8 cellular contexts compared by ENCODE assay signal in the genomic region with DNA sequence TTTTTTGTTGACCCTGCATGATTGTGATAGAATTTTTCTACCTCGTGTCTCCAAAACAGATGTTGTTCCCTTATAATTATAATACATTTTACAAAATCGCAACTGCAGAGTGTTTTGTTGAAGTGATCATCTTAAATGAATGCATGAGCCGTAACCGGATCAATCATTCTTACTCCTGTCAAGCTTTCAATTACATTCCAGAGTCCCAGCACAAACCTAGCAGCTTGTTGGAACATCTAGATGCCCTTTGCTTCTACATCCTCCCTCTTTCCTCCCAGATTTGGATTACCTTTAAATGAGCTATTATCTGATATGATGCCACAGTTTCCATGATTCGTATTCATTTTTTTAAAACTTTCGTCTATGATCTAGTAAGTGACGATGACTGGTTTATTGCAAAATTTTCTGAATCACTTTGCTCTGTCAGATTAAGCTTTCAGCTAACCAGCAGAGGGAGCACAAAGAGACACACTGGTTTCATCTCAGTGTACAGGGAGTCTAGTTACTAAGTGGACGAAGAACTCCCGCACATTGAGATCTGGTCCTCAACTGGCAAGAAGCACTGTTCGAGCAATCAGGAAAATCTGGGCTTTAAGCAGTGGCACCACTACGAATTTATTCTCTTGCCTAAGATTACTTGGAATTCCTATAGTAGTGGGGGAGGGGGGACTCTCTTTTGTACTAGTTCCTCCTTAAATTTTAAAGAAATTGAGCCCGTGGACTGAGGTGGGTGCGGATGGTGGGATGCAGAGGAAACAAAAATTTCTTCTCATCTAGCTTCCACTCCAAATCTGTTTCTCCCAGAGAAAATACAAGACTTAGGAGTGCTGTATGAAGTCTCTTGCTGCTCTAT. TPM values are rescaled to one million over a fixed set of nuclear protein-coding genes. Genes with fewer than 3 reads are reported as not detected.
DNase-seq lines count a peak whose midpoint lies in the region; ATAC-seq and TF ChIP-seq lines count a peak whose summit lies in the region.

No MANE protein-coding gene starts in this region.

- peaks cover 15% of the 10 kb centered on the region for H3K4me1 Mint-ChIP-seq in CD14-positive monocyte

- no peaks in the 10 kb centered on the region for H3K27me3 Mint-ChIP-seq in CD14-positive monocyte (ENCODE audit: low read depth in 3 of 3)

- H3K9me3 Mint-ChIP-seq in CD14-positive monocyte: no peaks in the 10 kb centered on the region

- no peak overlapping the region for H3K27ac ChIP-seq in WERI-Rb-1

- H3K36me3 ChIP-seq in WERI-Rb-1: no peaks in the 10 kb centered on the region

- peaks cover 2% of the 10 kb centered on the region for H3K9me3 ChIP-seq in WERI-Rb-1 (ENCODE audit: severe bottlenecking)

- H3K27me3 ChIP-seq in WERI-Rb-1 (ENCODE audit: insufficient read depth, low read depth, severe bottlenecking): no peaks in the 10 kb centered on the region

- intact Hi-C loops in CD14-positive monocyte (cut with micrococcal nuclease): loop anchor here (5.0 kb wide), 1 partner anchor 176 kb away; no protein-coding TSS in a partner anchor

- DNase-seq in CD14-positive monocyte (ENCODE audit: low spot score): peak; percentile 49
- peak; percentile 13 for DNase-seq in NCI-H2196 treated with DMSO at 0.1 percent for 48 hours (lab: John Stamatoyannopoulos, UW; ENCODE audit: unreplicated experiment)
- DNase-seq in WERI-Rb-1: peak; percentile 53
- peak; percentile 91 for DNase-seq in fibroblast of pulmonary artery (ENCODE audit: low read depth)
- peak; percentile 60 for DNase-seq in non-pigmented ciliary epithelial cell (ENCODE audit: low read depth)

- TF ChIP-seq CTCF in CD14-positive monocyte (IDR thresholded peaks at IDR 0.05): peak; percentile 80
- TF ChIP-seq CTCF in WERI-Rb-1 (IDR thresholded peaks at IDR 0.05; ENCODE audit: low read depth, low read length): peak; percentile 64
- TF ChIP-seq CTCF in fibroblast of pulmonary artery (IDR thresholded peaks at IDR 0.05; ENCODE audit: low read length, missing control alignments): peak; percentile 92

- ATAC-seq in GM18508 (IDR thresholded peaks at IDR 0.05; ENCODE audit: insufficient read depth, unreplicated experiment): peak; percentile 81
- peak; percentile 72 for ATAC-seq in HG03064 (IDR thresholded peaks at IDR 0.05; ENCODE audit: low read depth, unreplicated experiment)
- ATAC-seq in GM18873 (IDR thresholded peaks at IDR 0.05; ENCODE audit: low FRiP score, unreplicated experiment): no peak

- H3K4me3 ChIP-seq in WERI-Rb-1 (ENCODE audit: low read depth, low read length): no peak overlapping the region
- no peak overlapping the region for H3K4me3 ChIP-seq in fibroblast of pulmonary artery (replicated peaks; ENCODE audit: low read depth, low read length)

- H3K36me3 Mint-ChIP-seq in CD14-positive monocyte: no peaks in the 10 kb centered on the region

- H3K4me3 Mint-ChIP-seq in CD14-positive monocyte: peak overlapping the region; percentile 59 to 72

- peak overlapping the region in 4 of 7 donors; percentile 27 to 88 (median 64) for H3K27ac Mint-ChIP-seq in CD14-positive monocyte

RNA-seq across cellular contexts. Expression of gene TSHR, which starts 40.9 kb away (rescaled TPM):
- polyA plus RNA-seq in CD14-positive monocyte: not detected

RNA-seq across cellular contexts. Expression of gene CEP128, which starts 54.7 kb away (rescaled TPM):
- under 1 TPM; 0.41 to 0.62 TPM for polyA plus RNA-seq in CD14-positive monocyte

Comparison
In these comparisons a context has a peak if more than half of its experiments do, and no peak if none do; other contexts are left out.
1. DNase-seq: peak in every context shown above with its lines; median percentile 91 in fibroblast of pulmonary artery; 60 in non-pigmented ciliary epithelial cell; 53 in WERI-Rb-1; 49 in CD14-positive monocyte; 13 in NCI-H2196 treated with DMSO at 0.1 percent for 48 hours.